20 cellular contexts compared by ENCODE assay signal in genomic region chr9:123131258-123131657, GRCh38.
DNase-seq lines count a peak whose midpoint lies in the region; ATAC-seq, FAIRE-seq and TF ChIP-seq lines count a peak whose summit lies in the region.
"Had no signal": no experiment of that assay in that cellular context is flagged by ENCODE, and none has a peak within 500 bp of the region (broad histone marks: within the 10 kb centered on the region; RNA-seq: fewer than 3 reads in every experiment).

No MANE protein-coding gene starts in this region.

- no peak overlapping the region for H2BK20ac ChIP-seq in H1 (ENCODE audit: low read length)

- H3K18ac ChIP-seq in H1 (ENCODE audit: extremely low read depth, low read length) (no peak overlapping the region), mesenchymal stem cell (ENCODE audit: low read depth in 1 of 2, low read length in 2 of 2) (no peak overlapping the region)

- H2BK120ac ChIP-seq in H1 (replicated peaks; ENCODE audit: low read depth, low read length) (no peak overlapping the region), mesenchymal stem cell (ENCODE audit: low read depth, low read length) (no peak overlapping the region)

- no peak overlapping the region for H4K5ac ChIP-seq in H1 (ENCODE audit: insufficient read length, low read depth, low read length)

- 90% methylated on average over 1 of the region's 1 CpG; no CpG with 5 or more reads in 1 of the 2 experiments for WGBS in H1 (ENCODE audit: extremely low coverage in 1 of 2, insufficient coverage in 1 of 2, insufficient read length in 1 of 2, insufficient replicate concordance in 2 of 2, low coverage in 1 of 2, low lambda C conversion rate in 2 of 2, missing lambda C conversion rate in 1 of 2), 2 experiments
- WGBS in mesenchymal stem cell = 0% methylated on average over 1 of the region's 1 CpG

- H3K4ac ChIP-seq in H1 (replicated peaks; ENCODE audit: insufficient read length, low read depth, low read length) = no peak overlapping the region
- H3K4ac ChIP-seq in mesenchymal stem cell (ENCODE audit: low read depth in 1 of 2, low read length in 2 of 2) = no peak overlapping the region

- H3K9ac ChIP-seq in H1 (replicated peaks in 1 of 4; ENCODE audit: extremely low read depth in 1 of 4, low read depth in 3 of 4, low read length in 3 of 4) (no peak overlapping the region), mesenchymal stem cell (ENCODE audit: low read length) (no peak overlapping the region)

- TF ChIP-seq CTCF in BJ (IDR thresholded peaks at IDR 0.05; ENCODE audit: insufficient read depth, low read depth, low read length) (no peak), H1 (IDR thresholded peaks at IDR 0.05; ENCODE audit: control extremely low read depth in 1 of 3, insufficient read depth in 1 of 3, low read depth in 1 of 3, low read length in 3 of 3) (no peak)

- TF ChIP-seq EP300 in Ishikawa (IDR thresholded peaks at IDR 0.05; ENCODE audit: borderline replicate concordance) = no peak
- TF ChIP-seq EP300 in H1 (IDR thresholded peaks at IDR 0.05; ENCODE audit: borderline replicate concordance in 1 of 2, low read depth in 2 of 2, low read length in 2 of 2) = no peak

- H2BK15ac ChIP-seq in H1 (ENCODE audit: low read length) = no peak overlapping the region
- H2BK15ac ChIP-seq in mesenchymal stem cell (ENCODE audit: low read depth, poor library complexity, severe bottlenecking) = no peak overlapping the region

- H3K79me1 ChIP-seq in H1 (ENCODE audit: low read depth, low read length) = no peaks in the 10 kb centered on the region
- no peaks in the 10 kb centered on the region for H3K79me1 ChIP-seq in mesenchymal stem cell (replicated peaks; ENCODE audit: low read length, poor library complexity, severe bottlenecking)

- no peaks in the 10 kb centered on the region for H3K79me2 ChIP-seq in H1 (ENCODE audit: control insufficient read depth in 1 of 2, insufficient read depth in 2 of 2, low read length in 2 of 2)

- POLR2A ChIA-PET in BJ (lab: Charles Lee) = no interaction called here
- POLR2A ChIA-PET in H1 (lab: Charles Lee; ENCODE audit: partially characterized antibody) = no interaction called here

- H3K4me3 ChIP-seq in BJ (ENCODE audit: low read depth, low read length) (no peak overlapping the region), H1 (ENCODE audit: extremely low read depth in 1 of 4, insufficient read depth in 2 of 4, low read depth in 3 of 4, low read length in 4 of 4) (no peak overlapping the region), mesenchymal stem cell (ENCODE audit: insufficient read depth in 1 of 2, low read depth in 1 of 2, low read length in 2 of 2) (no peak overlapping the region)

- H3K27me3 ChIP-seq in BJ (ENCODE audit: control insufficient read depth, insufficient read depth, low read length) (no peaks in the 10 kb centered on the region), H1 (replicated peaks in 1 of 4; ENCODE audit: control insufficient read depth in 3 of 4, extremely low read depth in 1 of 4, insufficient read depth in 3 of 4, low read length in 3 of 4) (no peaks in the 10 kb centered on the region), mesenchymal stem cell (ENCODE audit: control insufficient read depth in 1 of 2, insufficient read depth in 1 of 2, low read length in 2 of 2) (no peaks in the 10 kb centered on the region)

- TF ChIP-seq POLR2A in H1 (IDR thresholded peaks at IDR 0.05; ENCODE audit: control extremely low read depth in 1 of 2, low read depth in 2 of 2, low read length in 2 of 2) = no peak

- DNase-seq in BJ (ENCODE audit: low read depth) (peak; percentile 33), H1 (ENCODE audit: low read depth in 1 of 2, low spot score in 2 of 2) (no peak), mesenchymal stem cell (peak; percentile 55), UCSD-AML1 (lab: John Stamatoyannopoulos, UW; ENCODE audit: unreplicated experiment) (no peak), GM19239 (ENCODE audit: insufficient read length, low spot score) (no peak), mesenteric fat pad (ENCODE audit: low spot score) (no peak)
- DNase-seq: activated CD4-positive, alpha-beta T cell treated with anti-CD3 and anti-CD28 coated beads, Interleukin-2, amount 50 U/mL, for 1 hour; activated gamma-delta T cell; caudate nucleus; KBM-7; NCI-H187 treated with DMSO at 0.1 percent for 48 hours; NCI-H526; retina; stimulated activated CD4-positive, alpha-beta T cell treated with anti-CD3 and anti-CD28 coated beads, Interleukin-4, amount 100 ng/mL, for 24 hours; stimulated activated naive CD4-positive, alpha-beta T cell treated with Interleukin-2 at 50 U/mL for 16 hours; T-helper 2 cell had no signal

- H3K36me3 ChIP-seq in BJ (ENCODE audit: control insufficient read depth, insufficient read depth, low read length) (no peaks in the 10 kb centered on the region), H1 (ENCODE audit: control insufficient read depth in 2 of 4, insufficient read depth in 4 of 4, low read length in 3 of 4) (peaks cover 0 to 42% (median 26%) of the 10 kb centered on the region in 4 experiments; a peak in 5 of 8 replicates), mesenchymal stem cell (ENCODE audit: control insufficient read depth in 1 of 2, insufficient read depth in 2 of 2, low read depth in 1 of 2, low read length in 2 of 2) (peaks cover 0 to 3% of the 10 kb centered on the region in 2 experiments)

- H2AFZ ChIP-seq in H1 (ENCODE audit: low read length) (no peak overlapping the region), mesenchymal stem cell (ENCODE audit: low read depth, low read length) (no peak overlapping the region)

- no peak overlapping the region for H2BK12ac ChIP-seq in H1 (ENCODE audit: low read depth, low read length)
- no peak overlapping the region for H2BK12ac ChIP-seq in mesenchymal stem cell (ENCODE audit: low read length in 2 of 2)

- CTCF ChIA-PET in BJ (lab: Yijun Ruan, JAX) (interaction anchor here (1.3 kb wide), 1 partner anchor 9 kb away, joined by 4 read pairs; no protein-coding TSS in a partner anchor), H1 (lab: Charles Lee; ENCODE audit: partially characterized antibody) (interaction anchor here (1.3 kb wide), 1 partner anchor 94 kb away, joined by 5 read pairs; no protein-coding TSS in a partner anchor)

- no peak for ATAC-seq in activated T-helper 17 cell treated with anti-CD3 and anti-CD28 coated beads, Interleukin-2, amount 50 U/mL, for 72 hours (replicated peaks)

- no peaks in the 10 kb centered on the region for H3K4me1 ChIP-seq in H1 (replicated peaks in 1 of 4; ENCODE audit: control insufficient read depth in 3 of 4, insufficient read depth in 4 of 4, low read length in 3 of 4)
- no peaks in the 10 kb centered on the region for H3K4me1 ChIP-seq in mesenchymal stem cell (ENCODE audit: control insufficient read depth, insufficient read depth, low read depth, low read length)

- H2AK5ac ChIP-seq in H1 (ENCODE audit: low read depth, low read length) = no peak overlapping the region
- H2AK5ac ChIP-seq in mesenchymal stem cell (ENCODE audit: low read length, severe bottlenecking) = no peak overlapping the region

- H3K27ac ChIP-seq in H1 (ENCODE audit: low read depth, low read length) (no peak overlapping the region), mesenchymal stem cell (ENCODE audit: low read length, poor library complexity, severe bottlenecking) (no peak overlapping the region)
- H3K27ac ChIP-seq: epithelial cell of prostate had no signal

- H3K27me3 Mint-ChIP-seq in activated T-helper 17 cell treated with anti-CD3 and anti-CD28 coated beads, Interleukin-2, amount 50 U/mL, for 72 hours = no peaks in the 10 kb centered on the region

- H3K14ac ChIP-seq in H1 (ENCODE audit: insufficient read length) (no peak overlapping the region), mesenchymal stem cell (ENCODE audit: low read length in 2 of 2) (no peak overlapping the region)

- no peaks in the 10 kb centered on the region for H3K23me2 ChIP-seq in H1 (ENCODE audit: low read depth, low read length)

- H3K4me2 ChIP-seq in H1 (ENCODE audit: insufficient read depth in 1 of 2, low read depth in 2 of 2, low read length in 2 of 2) (no peak overlapping the region), mesenchymal stem cell (ENCODE audit: low read length, poor library complexity, severe bottlenecking) (peak overlapping the region; percentile 1)

- H3K36me3 Mint-ChIP-seq in activated T-helper 17 cell treated with anti-CD3 and anti-CD28 coated beads, Interleukin-2, amount 50 U/mL, for 72 hours (ENCODE audit: low read depth) = peaks cover 33% of the 10 kb centered on the region

- no peak overlapping the region for H3K4me3 Mint-ChIP-seq in activated T-helper 17 cell treated with anti-CD3 and anti-CD28 coated beads, Interleukin-2, amount 50 U/mL, for 72 hours
- H3K4me3 Mint-ChIP-seq: CD14-positive monocyte had no signal

- H3K23ac ChIP-seq in H1 (ENCODE audit: insufficient read length) (no peak overlapping the region), mesenchymal stem cell (ENCODE audit: low read length in 2 of 2) (no peak overlapping the region)

- H3K56ac ChIP-seq in H1 (replicated peaks; ENCODE audit: insufficient read length, low read depth, low read length) = no peak overlapping the region

- FAIRE-seq in H1 (lab: Jason Lieb, UNC) (no peak), GM19239 (lab: Jason Lieb, UNC) (no peak)

- no peak overlapping the region for H3K27ac Mint-ChIP-seq in activated T-helper 17 cell treated with anti-CD3 and anti-CD28 coated beads, Interleukin-2, amount 50 U/mL, for 72 hours
- H3K27ac Mint-ChIP-seq: CD14-positive monocyte had no signal

- H3K9me3 ChIP-seq in H1 (ENCODE audit: insufficient read depth in 2 of 2, low read depth in 1 of 2, low read length in 1 of 2) (no peaks in the 10 kb centered on the region), mesenchymal stem cell (ENCODE audit: control insufficient read depth, low read length) (no peaks in the 10 kb centered on the region)

- H4K91ac ChIP-seq in H1 (replicated peaks; ENCODE audit: insufficient read length, low read length) (no peak overlapping the region), mesenchymal stem cell (ENCODE audit: low read length) (no peak overlapping the region)

- peaks cover 0 to 2% of the 10 kb centered on the region in 2 experiments for H4K20me1 ChIP-seq in H1 (replicated peaks in 1 of 2; ENCODE audit: control insufficient read depth in 1 of 2, insufficient read depth in 2 of 2, low read length in 2 of 2)

- no peak overlapping the region for H4K8ac ChIP-seq in H1 (ENCODE audit: extremely low read depth, insufficient read depth, low read length)
- no peak overlapping the region for H4K8ac ChIP-seq in mesenchymal stem cell (ENCODE audit: low read length)

- no peaks in the 10 kb centered on the region for H3K4me1 Mint-ChIP-seq in activated T-helper 17 cell treated with anti-CD3 and anti-CD28 coated beads, Interleukin-2, amount 50 U/mL, for 72 hours

- no peak for TF ChIP-seq RAD21 in Ishikawa (IDR thresholded peaks at IDR 0.05; ENCODE audit: low read depth)
- TF ChIP-seq RAD21 in H1 (IDR thresholded peaks at IDR 0.05 in 1 of 2, conservative IDR thresholded peaks at IDR 0.05 in 1 of 2; ENCODE audit: low read depth in 2 of 2, low read length in 2 of 2) = no peak

- H3K9me3 Mint-ChIP-seq in activated T-helper 17 cell treated with anti-CD3 and anti-CD28 coated beads, Interleukin-2, amount 50 U/mL, for 72 hours = no peaks in the 10 kb centered on the region
- H3K9me3 Mint-ChIP-seq: CD14-positive monocyte had no signal

- H2BK5ac ChIP-seq in H1 (ENCODE audit: low read depth, low read length) (no peak overlapping the region), mesenchymal stem cell (ENCODE audit: low read depth, low read length, poor library complexity, severe bottlenecking) (no peak overlapping the region)

TF ChIP-seq in Ishikawa, 13 proteins besides CTCF, POLR2A, EP300 and RAD21 (continues in another document):
- TF ChIP-seq NFIC (IDR thresholded peaks at IDR 0.05) = no peak

Comparison
In these comparisons a context has a peak if more than half of its experiments do, and no peak if none do; other contexts are left out.
1. DNase-seq: peak in BJ (single experiment) and mesenchymal stem cell (single experiment); none in H1 (0 of 2), UCSD-AML1 (single experiment), GM19239 (single experiment) and mesenteric fat pad (single experiment).